1 cellular context compared by ENCODE assay signal in genomic region chr6:53257001-53257400, GRCh38.
TF ChIP-seq lines count a peak whose summit lies in the region.

No MANE protein-coding gene starts in this region.

TF ChIP-seq in SK-N-SH, 30 proteins besides CTCF, POLR2A, EP300 and RAD21 (continued from another document):
- no peak for TF ChIP-seq ZBTB33 (IDR thresholded peaks at IDR 0.05; ENCODE audit: borderline replicate concordance, low read depth)
- no peak for TF ChIP-seq YY1 (IDR thresholded peaks at IDR 0.05; ENCODE audit: low read depth)
- TF ChIP-seq MEF2A (IDR thresholded peaks at IDR 0.05; ENCODE audit: borderline replicate concordance, low read depth): no peak
- no peak for TF ChIP-seq TCF12 (IDR thresholded peaks at IDR 0.05)
- no peak for TF ChIP-seq RCOR1 (IDR thresholded peaks at IDR 0.05; ENCODE audit: low read length)
- TF ChIP-seq IRF3 (IDR thresholded peaks at IDR 0.05; ENCODE audit: low read depth, low read length): no peak
- TF ChIP-seq FOXM1 (IDR thresholded peaks at IDR 0.05; ENCODE audit: low read depth): no peak
- TF ChIP-seq TAF1 (IDR thresholded peaks at IDR 0.05; ENCODE audit: borderline replicate concordance, low read depth, low read length): no peak
